11 cellular contexts compared by ENCODE assay signal in the genomic region with DNA sequence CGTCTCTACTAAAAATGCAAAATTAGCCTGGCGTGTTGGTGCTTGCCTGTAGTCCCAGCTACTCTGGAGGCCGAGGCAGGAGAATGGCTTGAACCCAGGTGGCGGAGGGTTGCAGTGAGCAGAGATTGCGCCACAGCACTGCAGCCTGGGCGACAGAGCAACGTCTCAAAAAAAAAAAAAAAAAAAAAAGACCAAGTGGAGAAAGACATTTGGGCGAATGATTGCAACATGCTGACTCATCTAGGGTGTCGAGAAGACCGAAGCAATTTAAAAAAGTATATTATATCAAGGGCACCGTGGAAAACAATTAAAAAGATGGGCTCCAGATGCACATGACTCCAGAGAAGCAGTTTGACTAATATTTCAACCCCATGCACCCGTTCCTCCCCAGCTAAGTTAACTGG. TPM values are rescaled to one million over a fixed set of nuclear protein-coding genes. Genes with fewer than 3 reads are reported as not detected.
DNase-seq lines count a peak whose midpoint lies in the region; TF ChIP-seq lines count a peak whose summit lies in the region.
"Had no signal": no experiment of that assay in that cellular context is flagged by ENCODE, and none has a peak within 500 bp of the region (broad histone marks: within the 10 kb centered on the region; RNA-seq: fewer than 3 reads in every experiment).

No MANE protein-coding gene starts in this region.

- DNase-seq in GM03348 (ENCODE audit: low spot score), result peak; percentile 81
- DNase-seq in RKO (ENCODE audit: low spot score), result peak; percentile 80
- DNase-seq in fibroblast of the aortic adventitia (ENCODE audit: low read depth), result peak; percentile 91
- peak; percentile 54 for DNase-seq in skeletal muscle cell (ENCODE audit: low read depth)
- DNase-seq in activated CD4-positive, alpha-beta T cell treated with anti-CD3 and anti-CD28 coated beads, Interleukin-2, amount 50 U/mL, for 4 hours, result no peak
- DNase-seq in NCI-H1436 treated with DMSO at 0.1 percent for 48 hours (lab: John Stamatoyannopoulos, UW), result no peak
- DNase-seq in islet precursor cell, result no peak
- DNase-seq in cerebellar nuclear complex (lab: John Stamatoyannopoulos, UW), result no peak
- DNase-seq: hypothalamus, substantia nigra had no signal

- no peak for TF ChIP-seq CTCF in fibroblast of the aortic adventitia (IDR thresholded peaks at IDR 0.05; ENCODE audit: insufficient read depth, low read length)

- H3K4me3 ChIP-seq in fibroblast of the aortic adventitia (ENCODE audit: low read depth, low read length), result peak overlapping the region; percentile 45
- H3K4me3 ChIP-seq in skeletal muscle cell (ENCODE audit: low read depth, low read length), result no peak overlapping the region
- H3K4me3 ChIP-seq: HAP-1 had no signal

RNA-seq across cellular contexts. Expression of gene KLF4, which starts 9.2 kb away (rescaled TPM):
- 16.8 and 43.9 TPM in 2 replicates for total RNA-seq in fibroblast of the aortic adventitia (ENCODE audit: low replicate concordance)

Comparison
In these comparisons a context has a peak if more than half of its experiments do, and no peak if none do; other contexts are left out.
1. DNase-seq: peak in GM03348 (single experiment), RKO (single experiment), fibroblast of the aortic adventitia (single experiment) and skeletal muscle cell (single experiment); none in activated CD4-positive, alpha-beta T cell treated with anti-CD3 and anti-CD28 coated beads, Interleukin-2, amount 50 U/mL, for 4 hours (0 of 2), NCI-H1436 treated with DMSO at 0.1 percent for 48 hours (single experiment), islet precursor cell (single experiment) and cerebellar nuclear complex (0 of 2).